In the genomic region with DNA sequence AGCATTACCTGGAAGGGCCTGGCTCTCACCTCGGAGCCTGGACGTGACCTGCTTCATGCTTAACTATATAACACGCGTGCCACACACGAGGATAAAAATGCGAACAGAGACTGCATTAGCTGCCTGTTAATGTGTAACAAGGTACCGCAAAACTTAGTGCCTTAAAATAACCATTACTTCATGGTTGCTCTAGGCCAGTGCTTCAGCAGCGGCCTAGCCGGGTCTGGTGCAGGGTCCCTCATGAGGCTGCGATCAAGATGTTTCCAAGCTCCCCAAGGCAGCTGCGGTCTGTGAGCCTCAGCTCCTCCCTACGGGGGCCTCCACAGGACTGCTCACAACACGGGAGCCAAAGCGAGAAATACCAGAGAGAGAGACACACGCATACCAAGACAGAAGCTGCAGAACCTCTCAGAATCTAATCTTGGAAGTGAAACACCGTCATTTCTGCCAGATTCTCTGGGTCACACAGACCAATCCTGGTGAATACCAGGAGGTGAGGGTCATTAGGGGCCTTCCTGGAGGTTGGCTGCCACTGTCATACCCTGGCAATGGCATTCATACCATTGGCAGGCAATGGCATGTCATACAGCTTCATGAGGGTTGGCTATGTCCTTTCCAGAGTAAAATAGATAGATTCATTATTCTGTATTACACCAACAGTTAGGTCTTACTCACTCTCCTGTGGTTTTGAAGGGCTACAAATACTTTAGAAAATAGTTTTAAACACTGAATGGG, we compare ENCODE assay signal across 9 cellular contexts.
DNase-seq lines count a peak whose midpoint lies in the region; ATAC-seq and TF ChIP-seq lines count a peak whose summit lies in the region.
"Had no signal": no experiment of that assay in that cellular context is flagged by ENCODE, and none has a peak within 500 bp of the region (broad histone marks: within the 10 kb centered on the region; RNA-seq: fewer than 3 reads in every experiment).

No MANE protein-coding gene starts in this region.

- no peak overlapping the region for H3K4me3 ChIP-seq in AG04449 (ENCODE audit: low read depth, low read length)
- H3K4me3 ChIP-seq in kidney epithelial cell (ENCODE audit: low read depth, low read length): no peak overlapping the region

- intact Hi-C loops in activated CD8-positive, alpha-beta T cell treated with anti-CD3 and anti-CD28 coated beads for 36 hours (cut with micrococcal nuclease): loop anchor here (5.0 kb wide), 1 partner anchor 89 kb away; no protein-coding TSS in a partner anchor

- TF ChIP-seq CTCF in AG04449 (IDR thresholded peaks at IDR 0.05; ENCODE audit: insufficient read depth, low read length, missing control alignments) (no peak), kidney epithelial cell (IDR thresholded peaks at IDR 0.05; ENCODE audit: insufficient read depth, low read length, poor library complexity, severe bottlenecking) (no peak)
- no peak for TF ChIP-seq CTCF in activated CD8-positive, alpha-beta T cell treated with anti-CD3 and anti-CD28 coated beads for 36 hours (IDR thresholded peaks at IDR 0.05)

- H3K27me3 Mint-ChIP-seq in activated CD8-positive, alpha-beta T cell treated with anti-CD3 and anti-CD28 coated beads for 36 hours: no peaks in the 10 kb centered on the region

- peaks cover 6% of the 10 kb centered on the region for H3K36me3 ChIP-seq in kidney epithelial cell (ENCODE audit: control insufficient read depth, insufficient read depth, low read length)

- peaks cover 37% of the 10 kb centered on the region for H3K36me3 Mint-ChIP-seq in activated CD8-positive, alpha-beta T cell treated with anti-CD3 and anti-CD28 coated beads for 36 hours (ENCODE audit: low read depth)

- peaks cover 12% of the 10 kb centered on the region for H3K9me3 Mint-ChIP-seq in activated CD8-positive, alpha-beta T cell treated with anti-CD3 and anti-CD28 coated beads for 36 hours

- H3K4me3 Mint-ChIP-seq in activated CD8-positive, alpha-beta T cell treated with anti-CD3 and anti-CD28 coated beads for 36 hours: no peak overlapping the region

- POLR2A ChIA-PET in AG04449 (lab: Yijun Ruan, JAX): interaction anchor here (1.0 to 1.2 kb wide), 4 partner anchors 26 to 95 kb away, joined by 3 to 4 read pairs (median 3); no protein-coding TSS in a partner anchor
- POLR2A ChIA-PET in activated CD8-positive, alpha-beta T cell treated with anti-CD3 and anti-CD28 coated beads for 36 hours (lab: Charles Lee): interaction anchor here (4.0 kb wide), 1 partner anchor 10 kb away, joined by 28 read pairs; no protein-coding TSS in a partner anchor

- ATAC-seq in GM21447 (IDR thresholded peaks at IDR 0.05; ENCODE audit: unreplicated experiment): peak; percentile 35
- ATAC-seq in activated CD8-positive, alpha-beta T cell treated with anti-CD3 and anti-CD28 coated beads for 36 hours: no peak
- no peak for ATAC-seq in GM18861 (IDR thresholded peaks at IDR 0.05; ENCODE audit: unreplicated experiment)

- CTCF ChIA-PET in AG04449 (lab: Yijun Ruan, JAX): interaction anchor here (1.0 to 2.3 kb wide), 2 partner anchors 38 to 64 kb away, joined by 3 to 8 read pairs; no protein-coding TSS in a partner anchor
- CTCF ChIA-PET in activated CD8-positive, alpha-beta T cell treated with anti-CD3 and anti-CD28 coated beads for 36 hours (lab: Charles Lee): interaction anchor here (0.6 to 1.2 kb wide), 3 partner anchors 38 to 143 kb away, joined by 3 read pairs; no protein-coding TSS in a partner anchor

- no peaks in the 10 kb centered on the region for H3K27me3 ChIP-seq in kidney epithelial cell (ENCODE audit: control insufficient read depth, insufficient read depth, low read length)

- peaks cover 56% of the 10 kb centered on the region for H3K4me1 Mint-ChIP-seq in activated CD8-positive, alpha-beta T cell treated with anti-CD3 and anti-CD28 coated beads for 36 hours (ENCODE audit: low read depth)

- DNase-seq in AG04449 (ENCODE audit: low read depth, low spot score): peak; percentile 63
- no peak for DNase-seq in activated CD8-positive, alpha-beta T cell treated with anti-CD3 and anti-CD28 coated beads for 36 hours
- peak; percentile 56 for DNase-seq in kidney epithelial cell (ENCODE audit: low read depth)
- no peak for DNase-seq in SIG-M5 treated with dmso at 0.1 percent for 504 hours (lab: John Stamatoyannopoulos, UW; ENCODE audit: unreplicated experiment)
- no peak for DNase-seq in activated effector memory CD4-positive, alpha-beta T cell treated with anti-CD3 and anti-CD28 coated beads, Interleukin-2, amount 50 U/mL, for 16 hours
- DNase-seq in NCI-H524 (lab: John Stamatoyannopoulos, UW): no peak
- DNase-seq: NCI-H1694 had no signal

- peak overlapping the region; percentile 95 for H3K27ac Mint-ChIP-seq in activated CD8-positive, alpha-beta T cell treated with anti-CD3 and anti-CD28 coated beads for 36 hours

Comparison
In these comparisons a context has a peak if more than half of its experiments do, and no peak if none do; other contexts are left out.
1. DNase-seq: peak in AG04449 (single experiment) and kidney epithelial cell (single experiment); none in activated CD8-positive, alpha-beta T cell treated with anti-CD3 and anti-CD28 coated beads for 36 hours (single experiment), SIG-M5 treated with dmso at 0.1 percent for 504 hours (single experiment), activated effector memory CD4-positive, alpha-beta T cell treated with anti-CD3 and anti-CD28 coated beads, Interleukin-2, amount 50 U/mL, for 16 hours (single experiment) and NCI-H524 (0 of 2).